Comparison of ENCODE assay signal across 16 cellular contexts in genomic region chr20:45863543-45864470, GRCh38. TPM values are rescaled to one million over a fixed set of nuclear protein-coding genes. Genes with fewer than 3 reads are reported as not detected.
A peak's percentile ranks its signal among the peaks of the same experiment; 100 is the strongest.
DNase-seq lines count a peak whose midpoint lies in the region; ATAC-seq and TF ChIP-seq lines count a peak whose summit lies in the region.
"Had no signal": no experiment of that assay in that cellular context is flagged by ENCODE, and none has a peak within 500 bp of the region (broad histone marks: within the 10 kb centered on the region; RNA-seq: fewer than 3 reads in every experiment).

No MANE protein-coding gene starts in this region.

- POLR2A ChIA-PET in A673 (lab: Charles Lee; ENCODE audit: low non-redundant PET) = interaction anchor here (0.6 kb wide), 1 partner anchor 57 kb away, joined by 4 read pairs; no protein-coding TSS in a partner anchor

- H3K4me3 ChIP-seq in spleen = no peak overlapping the region
- no peak overlapping the region for H3K4me3 ChIP-seq in A673 (ENCODE audit: low read depth, low read length, poor library complexity, severe bottlenecking)
- H3K4me3 ChIP-seq: BLaER1 treated with 17β-estradiol and CSF1 and Interleukin-3, amounts not matched to agents 10 nM and 100 nM had no signal

- no peak for TF ChIP-seq POLR2A in spleen (IDR thresholded peaks at IDR 0.05)

- intact Hi-C loops in spleen (cut with DNase I; ENCODE audit: low total_unique reads) = no loop called here
- intact Hi-C loops in A673 (cut with micrococcal nuclease; ENCODE audit: unreplicated experiment) = no loop called here
- intact Hi-C loops in posterior cingulate gyrus (cut with DNase I) = no loop called here

- CTCF ChIA-PET in A673 (lab: Charles Lee) = no interaction called here

- no TSS peak for BruUV-seq in A673 (replicated peaks; lab: Mats Ljungman, UMichigan)

- no peaks in the 10 kb centered on the region for H3K36me3 ChIP-seq in spleen
- no peaks in the 10 kb centered on the region for H3K36me3 ChIP-seq in A673 (ENCODE audit: insufficient read depth, low read length, poor library complexity, severe bottlenecking)

- TF ChIP-seq CTCF in spleen (IDR thresholded peaks at IDR 0.05 in 8 of 11, conservative IDR thresholded peaks at IDR 0.05 in 3 of 11) (no peak), A673 (conservative IDR thresholded peaks at IDR 0.05; ENCODE audit: low read depth, low read length) (no peak)

- H3K4me1 ChIP-seq in spleen (peaks cover 0 to 21% (median 2%) of the 10 kb centered on the region in 6 donors), A673 (ENCODE audit: insufficient read depth, low read length, poor library complexity, severe bottlenecking) (no peaks in the 10 kb centered on the region)

- no peak overlapping the region for H3K27ac ChIP-seq in spleen
- no peak overlapping the region for H3K27ac ChIP-seq in A673 (ENCODE audit: low read depth, low read length, poor library complexity, severe bottlenecking)
- H3K27ac ChIP-seq: BLaER1 treated with 17β-estradiol and CSF1 and Interleukin-3, amounts not matched to agents 10 nM and 100 nM had no signal

- WGBS in spleen, 5 donors = 91 to 96% (median 94%) methylated on average over 7 of the region's 7 CpGs

- H3K27me3 ChIP-seq in spleen (replicated peaks in 1 of 7) (no peaks in the 10 kb centered on the region), A673 (replicated peaks; ENCODE audit: insufficient read depth, low read depth, low read length, poor library complexity) (no peaks in the 10 kb centered on the region)
- H3K27me3 ChIP-seq: BLaER1 treated with 17β-estradiol and CSF1 and Interleukin-3, amounts not matched to agents 10 nM and 100 nM had no signal

- peak; percentile 21 to 30 for DNase-seq in NCI-H2081 (lab: John Stamatoyannopoulos, UW)
- no peak for DNase-seq in NCI-H2081 treated with DMSO at 0.1 percent for 48 hours (lab: John Stamatoyannopoulos, UW)
- peak; percentile 6 for DNase-seq in NCI-H510A (lab: John Stamatoyannopoulos, UW)
- peak; percentile 10 for DNase-seq in spleen
- no peak for DNase-seq in NCI-H187 (lab: John Stamatoyannopoulos, UW)
- no peak for DNase-seq in A673 (ENCODE audit: low spot score)
- no peak for DNase-seq in posterior cingulate gyrus
- DNase-seq: 8988T, DMS 273 treated with DMSO at 0.1 percent for 48 hours, H7, IMR-90, NCI-H226, SIG-M5 had no signal

- H3K9me3 ChIP-seq in spleen (no peaks in the 10 kb centered on the region), A673 (ENCODE audit: low read depth, low read length, poor library complexity, severe bottlenecking) (no peaks in the 10 kb centered on the region)
- H3K9me3 ChIP-seq: BLaER1 treated with 17β-estradiol and CSF1 and Interleukin-3, amounts not matched to agents 10 nM and 100 nM had no signal

- peak; percentile 32 for ATAC-seq in esophagus mucosa

RNA-seq across cellular contexts. Expression of gene ZSWIM3, which starts 6.4 kb away (rescaled TPM):
- total RNA-seq in esophagus mucosa (1.4 TPM), spleen (1 to 10 TPM; 4.4 to 7.1 (median 5.4) TPM), A673 (2021) (2.6 TPM in 2 replicates)
- 1 to 10 TPM; 3.1 to 4.2 (median 3.5) TPM for polyA plus RNA-seq in spleen

RNA-seq across cellular contexts. Expression of gene ACOT8, which starts 6.6 kb away (rescaled TPM):
- total RNA-seq in esophagus mucosa = 14.0 TPM
- total RNA-seq in spleen = 10 to 100 TPM; 19.4 to 37.4 (median 24.7) TPM
- 10 to 100 TPM; 28.1 to 36.7 (median 34.2) TPM for polyA plus RNA-seq in spleen
- 16.9 and 19.8 TPM in 2 replicates for total RNA-seq in A673 (2021)

RNA-seq across cellular contexts. Expression of gene ZSWIM1, which starts 17.2 kb away (rescaled TPM):
- 7.2 TPM for total RNA-seq in esophagus mucosa
- 10 to 100 TPM in 6 of 7 donors, 1 to 10 TPM in 1; 8.5 to 16.1 (median 11.1) TPM for total RNA-seq in spleen
- 1 to 10 TPM; 3.7 to 5.5 (median 3.9) TPM for polyA plus RNA-seq in spleen
- 13.2 and 14.3 TPM in 2 replicates for total RNA-seq in A673 (2021)

RNA-seq across cellular contexts. Expression of gene SPATA25, which starts 23.6 kb away (rescaled TPM):
- 0.76 TPM for total RNA-seq in esophagus mucosa
- 10 to 100 TPM in 1 of 7 donors, 1 to 10 TPM in 6; 1.5 to 11.5 (median 4.0) TPM for total RNA-seq in spleen
- 1 to 10 TPM in 1 of 3 donors, under 1 TPM in 2; 0.41 to 3.1 (median 0.46) TPM for polyA plus RNA-seq in spleen
- total RNA-seq in A673 (2021) = 1.9 and 2.0 TPM in 2 replicates
- total RNA-seq: RPMI7951 had no signal

RNA-seq across cellular contexts. Expression of gene NEURL2, which starts 27.2 kb away (rescaled TPM):
- total RNA-seq in esophagus mucosa (1.9 TPM), spleen (10 to 100 TPM in 2 of 7 donors, 1 to 10 TPM in 5; 3.3 to 19.4 (median 6.4) TPM), A673 (2021) (3.2 and 3.3 TPM in 2 replicates)
- polyA plus RNA-seq in spleen = 1 to 10 TPM; 2.7 to 4.4 (median 3.5) TPM

Comparison
In these comparisons a context has a peak if more than half of its experiments do, and no peak if none do; other contexts are left out.
1. DNase-seq: peak in NCI-H2081 (2 of 2), NCI-H510A (single experiment) and spleen (single experiment); none in NCI-H2081 treated with DMSO at 0.1 percent for 48 hours (single experiment), NCI-H187 (0 of 2), A673 (single experiment) and posterior cingulate gyrus (0 of 10).